ENCODE assay signal across 19 cellular contexts in the genomic region with DNA sequence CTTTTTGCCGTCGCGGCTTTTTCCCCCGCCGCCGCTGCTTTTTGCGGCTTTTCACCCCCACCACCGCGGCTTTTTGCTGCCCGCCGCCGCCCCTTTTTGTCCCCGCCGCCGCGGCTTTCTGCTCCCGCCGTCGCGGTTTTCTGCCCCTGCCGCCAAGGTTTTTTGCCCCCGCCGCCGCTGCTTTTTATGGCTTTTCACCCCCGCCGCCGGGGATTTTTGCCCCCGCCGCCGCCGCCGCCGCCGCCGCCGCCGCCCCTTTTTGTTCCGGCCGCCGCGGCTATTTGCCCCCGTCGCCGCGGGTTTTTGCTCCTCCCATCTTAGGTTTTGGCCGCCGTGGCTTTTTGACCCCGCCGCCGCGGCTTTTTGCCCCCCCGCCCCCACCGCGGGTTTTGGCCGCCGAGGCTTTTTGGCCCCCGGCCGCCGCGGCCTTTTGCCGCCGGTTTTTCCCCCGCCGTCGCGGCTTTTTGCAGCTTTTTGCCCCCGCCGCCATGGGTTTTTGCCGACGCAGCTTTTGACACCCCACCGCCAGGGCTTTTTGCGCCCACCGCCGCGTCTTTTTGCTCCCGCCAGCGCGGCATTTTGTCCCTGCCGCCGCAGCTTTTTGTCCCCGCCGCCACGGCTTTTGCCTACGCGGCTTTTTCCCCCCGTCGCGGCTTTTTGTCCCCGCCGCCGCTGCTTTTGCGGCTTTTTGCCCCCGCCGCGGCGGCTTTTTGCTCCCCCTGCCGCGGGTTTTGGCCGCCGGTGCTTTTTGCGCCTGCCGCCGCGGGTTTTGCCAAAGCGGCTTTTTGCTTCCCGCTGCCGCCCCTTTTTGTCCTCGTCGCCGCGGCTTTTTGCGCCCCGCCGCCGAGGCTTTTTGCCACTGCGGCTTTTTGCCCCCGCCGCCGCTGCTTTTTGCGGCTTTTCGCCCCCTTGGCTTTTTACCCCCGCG.
DNase-seq lines count a peak whose midpoint lies in the region; TF ChIP-seq lines count a peak whose summit lies in the region.
"Had no signal": no experiment of that assay in that cellular context is flagged by ENCODE, and none has a peak within 500 bp of the region (broad histone marks: within the 10 kb centered on the region; RNA-seq: fewer than 3 reads in every experiment).

No MANE protein-coding gene starts in this region.

- H3K27ac ChIP-seq in Peyer's patch, result no peak overlapping the region
- H3K27ac ChIP-seq: HL-60, KMS-11 had no signal

- TF ChIP-seq POLR2A in Peyer's patch (IDR thresholded peaks at IDR 0.05), result no peak

- DNase-seq in ELF-1 (ENCODE audit: low read depth, low spot score) (peak; percentile 19), NT2/D1 (ENCODE audit: low read depth, low spot score) (no peak), mesenteric fat pad (ENCODE audit: low spot score) (peak; percentile 83), HK-2 (ENCODE audit: unreplicated experiment) (no peak), GF-D8 (lab: John Stamatoyannopoulos, UW) (no peak), Peyer's patch (no peak)
- no peak for DNase-seq in stimulated activated CD4-positive, alpha-beta T cell treated with anti-CD3 and anti-CD28 coated beads, Interleukin-4, amount 100 ng/mL, for 4 hours
- DNase-seq: CD8-positive, alpha-beta memory T cell; DMS79 treated with DMSO at 0.1 percent for 48 hours; GOT3; HCEC 1CT; NCI-H1092; NCI-H1417 treated with DMSO at 0.1 percent for 48 hours; NCI-H1694 treated with DMSO at 0.1 percent for 48 hours; NCI-H2081; NCI-H2227 treated with DMSO at 0.1 percent for 48 hours; NCI-H69 had no signal

- no peak for TF ChIP-seq CTCF in Peyer's patch (IDR thresholded peaks at IDR 0.05)

- H3K9me3 ChIP-seq in NT2/D1 (ENCODE audit: insufficient read depth, low read length), result no peaks in the 10 kb centered on the region
- H3K9me3 ChIP-seq in Peyer's patch, result peaks cover 0 to 29% (median 2%) of the 10 kb centered on the region in 4 donors

- H3K4me1 ChIP-seq in NT2/D1 (ENCODE audit: insufficient read depth, insufficient read length) (no peaks in the 10 kb centered on the region), Peyer's patch (no peaks in the 10 kb centered on the region)

- H3K9ac ChIP-seq in NT2/D1 (ENCODE audit: insufficient read length, low read depth), result no peak overlapping the region
- H3K9ac ChIP-seq: KMS-11 had no signal

- no peaks in the 10 kb centered on the region for H3K36me3 ChIP-seq in NT2/D1 (ENCODE audit: insufficient read depth, insufficient read length, low read length)
- H3K36me3 ChIP-seq in Peyer's patch, result no peaks in the 10 kb centered on the region

- H3K27me3 ChIP-seq in NT2/D1 (ENCODE audit: insufficient read depth, insufficient read length) (peaks cover 51% of the 10 kb centered on the region), Peyer's patch (no peaks in the 10 kb centered on the region)

- H3K4me3 ChIP-seq in NT2/D1 (ENCODE audit: insufficient read length, low read depth) (peak overlapping the region; percentile 4), Peyer's patch (no peak overlapping the region)

Comparison
In these comparisons a context has a peak if more than half of its experiments do, and no peak if none do; other contexts are left out.
1. DNase-seq: peak in ELF-1 (single experiment) and mesenteric fat pad (single experiment); none in NT2/D1 (single experiment), stimulated activated CD4-positive, alpha-beta T cell treated with anti-CD3 and anti-CD28 coated beads, Interleukin-4, amount 100 ng/mL, for 4 hours (0 of 2), HK-2 (single experiment), GF-D8 (single experiment) and Peyer's patch (0 of 3).